Comparison of ENCODE assay signal across 24 cellular contexts in genomic region chrX:136347706-136348105, GRCh38. TPM values are rescaled to one million over a fixed set of nuclear protein-coding genes. Genes with fewer than 3 reads are reported as not detected.
DNase-seq lines count a peak whose midpoint lies in the region; ATAC-seq, FAIRE-seq and TF ChIP-seq lines count a peak whose summit lies in the region.
"Had no signal": no experiment of that assay in that cellular context is flagged by ENCODE, and none has a peak within 500 bp of the region (broad histone marks: within the 10 kb centered on the region; RNA-seq: fewer than 3 reads in every experiment).

No MANE protein-coding gene starts in this region.

- no peaks in the 10 kb centered on the region for H3K36me3 Mint-ChIP-seq in MCF 10A (ENCODE audit: insufficient read depth, unreplicated experiment)
- H3K36me3 Mint-ChIP-seq: CD4-positive, CD25-positive, alpha-beta regulatory T cell; CD8-positive, alpha-beta T cell had no signal

- peak; percentile 29; the same call in 1 of the 3 replicates for ATAC-seq in RWPE2 (ENCODE audit: low read depth)
- ATAC-seq: CD8-positive, alpha-beta T cell; GM12878; GM23338; HCT116 had no signal

- H3K4me1 Mint-ChIP-seq in MCF 10A (ENCODE audit: insufficient read depth, unreplicated experiment) = peaks cover 19% of the 10 kb centered on the region
- H3K4me1 Mint-ChIP-seq: B cell; CD4-positive, CD25-positive, alpha-beta regulatory T cell; GM23338; H9 had no signal

- FAIRE-seq in bronchial epithelial cell (lab: Jason Lieb, UNC) (no peak), urothelium cell line (lab: Jason Lieb, UNC) (no peak)
- FAIRE-seq: A204.1, GM12878 had no signal

- H3K27ac Mint-ChIP-seq in MCF 10A (ENCODE audit: low read depth, unreplicated experiment) = peak overlapping the region; percentile 16
- H3K27ac Mint-ChIP-seq: B cell; CD4-positive, CD25-positive, alpha-beta regulatory T cell; CD8-positive, alpha-beta T cell; GM23338; H9 had no signal

- TF ChIP-seq CTCF in MCF 10A (IDR thresholded peaks at IDR 0.05; ENCODE audit: unreplicated experiment) = no peak
- TF ChIP-seq CTCF in breast epithelium (IDR thresholded peaks at IDR 0.05) = no peak
- no peak for TF ChIP-seq CTCF in RWPE2 (IDR thresholded peaks at IDR 0.05; ENCODE audit: poor library complexity, severe bottlenecking)
- TF ChIP-seq CTCF in bronchial epithelial cell (IDR thresholded peaks at IDR 0.05; ENCODE audit: insufficient read depth, low read length, severe bottlenecking) = no peak
- TF ChIP-seq CTCF in lower leg skin (IDR thresholded peaks at IDR 0.05) = no peak

- H3K4me3 ChIP-seq in breast epithelium (no peak overlapping the region), RWPE2 (ENCODE audit: severe bottlenecking) (no peak overlapping the region), bronchial epithelial cell (ENCODE audit: low read depth, low read length) (no peak overlapping the region), lower leg skin (ENCODE audit: low read depth, poor library complexity, severe bottlenecking) (no peak overlapping the region)
- H3K4me3 ChIP-seq: BLaER1, GM12878, GM23338 had no signal

- BruUV-seq in MCF 10A (replicated peaks; lab: Mats Ljungman, UMichigan) = no TSS peak

- no peaks in the 10 kb centered on the region for H3K4me1 ChIP-seq in breast epithelium
- H3K4me1 ChIP-seq in RWPE2 (ENCODE audit: insufficient read depth, poor library complexity, severe bottlenecking) = peaks cover 5% of the 10 kb centered on the region
- H3K4me1 ChIP-seq: BLaER1, Caco-2 had no signal

- no peaks in the 10 kb centered on the region for H3K9me3 Mint-ChIP-seq in MCF 10A (ENCODE audit: unreplicated experiment)
- H3K9me3 Mint-ChIP-seq: CD4-positive, CD25-positive, alpha-beta regulatory T cell; CD8-positive, alpha-beta T cell; GM23338 had no signal

- CTCF ChIA-PET in MCF 10A (lab: Yijun Ruan, JAX) = no interaction called here

- no peak for DNase-seq in MCF 10A (ENCODE audit: unreplicated experiment)
- DNase-seq in breast epithelium (ENCODE audit: low spot score in 2 of 2) = no peak
- DNase-seq in RWPE2 (ENCODE audit: low spot score) = no peak
- peak; percentile 48 for DNase-seq in bronchial epithelial cell (ENCODE audit: low read depth)
- no peak for DNase-seq in epidermal melanocyte (ENCODE audit: insufficient read length, low spot score)
- DNase-seq in urothelium cell line (ENCODE audit: low spot score) = no peak
- DNase-seq in UCSD-AML1 (lab: John Stamatoyannopoulos, UW; ENCODE audit: unreplicated experiment) = no peak
- DNase-seq in lower leg skin (ENCODE audit: low spot score in 2 of 2) = no peak
- DNase-seq: Caco-2; CD4-positive, CD25-positive, alpha-beta regulatory T cell; CD8-positive, alpha-beta T cell; DMS153; EL; GDM1; H9 had no signal

- H3K9me3 ChIP-seq in breast epithelium (no peaks in the 10 kb centered on the region), RWPE2 (ENCODE audit: severe bottlenecking) (no peaks in the 10 kb centered on the region)
- H3K9me3 ChIP-seq: BLaER1, Caco-2 had no signal

- POLR2A ChIA-PET in MCF 10A (lab: Yijun Ruan, JAX) = no interaction called here

- peaks cover 28% of the 10 kb centered on the region for H3K27me3 Mint-ChIP-seq in MCF 10A (ENCODE audit: insufficient read depth, unreplicated experiment)

- WGBS in lower leg skin, 2 donors = 48 to 69% methylated on average over 1 of the region's 1 CpG

- no peak overlapping the region for H3K4me3 Mint-ChIP-seq in MCF 10A (ENCODE audit: unreplicated experiment)
- H3K4me3 Mint-ChIP-seq: B cell; CD4-positive, CD25-positive, alpha-beta regulatory T cell; CD8-positive, alpha-beta T cell; GM23338; H9 had no signal

- H3K36me3 ChIP-seq in breast epithelium (no peaks in the 10 kb centered on the region), RWPE2 (ENCODE audit: low read depth) (no peaks in the 10 kb centered on the region), bronchial epithelial cell (ENCODE audit: control insufficient read depth, insufficient read depth, low read length) (no peaks in the 10 kb centered on the region)
- H3K36me3 ChIP-seq: BLaER1 had no signal

- H3K27ac ChIP-seq in breast epithelium (no peak overlapping the region), RWPE2 (ENCODE audit: poor library complexity, severe bottlenecking) (no peak overlapping the region)
- H3K27ac ChIP-seq: 22Rv1, BLaER1, C4-2B had no signal

- H3K27me3 ChIP-seq in breast epithelium (peaks cover 0 to 22% of the 10 kb centered on the region in 2 donors), RWPE2 (ENCODE audit: insufficient read depth, poor library complexity, severe bottlenecking) (no peaks in the 10 kb centered on the region), bronchial epithelial cell (ENCODE audit: control insufficient read depth, insufficient read depth, low read length) (no peaks in the 10 kb centered on the region)

- intact Hi-C loops in MCF 10A (cut with micrococcal nuclease) (no loop called here), breast epithelium (cut with DNase I; ENCODE audit: low total_unique reads) (no loop called here), lower leg skin (cut with DNase I; ENCODE audit: low total_unique reads) (no loop called here)

- TF ChIP-seq POLR2A in breast epithelium (IDR thresholded peaks at IDR 0.05) (no peak), lower leg skin (IDR thresholded peaks at IDR 0.05) (no peak)

RNA-seq across cellular contexts. Expression of gene ADGRG4, which starts 46.9 kb away (rescaled TPM):
- total RNA-seq in MCF 10A (2022) (not detected in 2 replicates), breast epithelium (under 1 TPM; under 0.01 to 0.16 (median under 0.01) TPM), bronchial epithelial cell (not detected in 2 replicates), lower leg skin (not detected)
- total RNA-seq: B cell; Caco-2; CD4-positive, CD25-positive, alpha-beta regulatory T cell; CD8-positive, alpha-beta T cell; GM12878; GM23338; H4; H9 had no signal
